Comparison of ENCODE assay signal across 13 cellular contexts in genomic region chr3:151382671-151383070, GRCh38. TPM values are rescaled to one million over a fixed set of nuclear protein-coding genes. Genes with fewer than 3 reads are reported as not detected.
DNase-seq lines count a peak whose midpoint lies in the region; ATAC-seq and TF ChIP-seq lines count a peak whose summit lies in the region.
"Had no signal": no experiment of that assay in that cellular context is flagged by ENCODE, and none has a peak within 500 bp of the region (broad histone marks: within the 10 kb centered on the region; RNA-seq: fewer than 3 reads in every experiment).

No MANE protein-coding gene starts in this region.

- no peaks in the 10 kb centered on the region for H3K4me1 Mint-ChIP-seq in activated naive CD8-positive, alpha-beta T cell treated with anti-CD3 and anti-CD28 coated beads for 36 hours

- peak overlapping the region; percentile 86 for H2AFZ ChIP-seq in ACC112 (ENCODE audit: low read length, unreplicated experiment)

- no peaks in the 10 kb centered on the region for H3K27me3 ChIP-seq in ACC112 (ENCODE audit: insufficient read depth, low read length)
- no peaks in the 10 kb centered on the region for H3K27me3 ChIP-seq in adipocyte (replicated peaks; ENCODE audit: control insufficient read depth, insufficient read depth, low read length)
- H3K27me3 ChIP-seq in heart right ventricle: no peaks in the 10 kb centered on the region
- H3K27me3 ChIP-seq: breast epithelium had no signal

- peak overlapping the region; percentile 78 for H3K9ac ChIP-seq in adipocyte (ENCODE audit: low read length)

- intact Hi-C loops in heart right ventricle (cut with DNase I): no loop called here

- no peak overlapping the region for H3K27ac Mint-ChIP-seq in activated naive CD8-positive, alpha-beta T cell treated with anti-CD3 and anti-CD28 coated beads for 36 hours
- H3K27ac Mint-ChIP-seq: T-helper 17 cell had no signal

- H3K4me3 ChIP-seq in ACC112 (ENCODE audit: low read depth, low read length): no peak overlapping the region
- H3K4me3 ChIP-seq in adipocyte (ENCODE audit: low read length): peak overlapping the region; percentile 81
- H3K4me3 ChIP-seq in heart right ventricle: no peak overlapping the region
- H3K4me3 ChIP-seq: lung had no signal

- no peaks in the 10 kb centered on the region for H3K36me3 ChIP-seq in ACC112 (ENCODE audit: insufficient read depth, low read length)
- H3K36me3 ChIP-seq in adipocyte (ENCODE audit: control insufficient read depth, insufficient read depth, low read length, severe bottlenecking): peaks cover 3% of the 10 kb centered on the region
- no peaks in the 10 kb centered on the region for H3K36me3 ChIP-seq in heart right ventricle
- H3K36me3 ChIP-seq: breast epithelium had no signal

- peak; percentile 31 for ATAC-seq in GM19452 (IDR thresholded peaks at IDR 0.05; ENCODE audit: unreplicated experiment)
- ATAC-seq in HG03139 (IDR thresholded peaks at IDR 0.05; ENCODE audit: unreplicated experiment): peak; percentile 34
- ATAC-seq in heart right ventricle: no peak
- ATAC-seq: sciatic nerve, T-helper 17 cell had no signal

- no peak overlapping the region for H3K4me3 Mint-ChIP-seq in activated naive CD8-positive, alpha-beta T cell treated with anti-CD3 and anti-CD28 coated beads for 36 hours
- H3K4me3 Mint-ChIP-seq: T-helper 17 cell had no signal

- no peaks in the 10 kb centered on the region for H3K27me3 Mint-ChIP-seq in activated naive CD8-positive, alpha-beta T cell treated with anti-CD3 and anti-CD28 coated beads for 36 hours

- no peaks in the 10 kb centered on the region for H3K9me3 Mint-ChIP-seq in activated naive CD8-positive, alpha-beta T cell treated with anti-CD3 and anti-CD28 coated beads for 36 hours

- TF ChIP-seq POLR2A in erythroblast (IDR thresholded peaks at IDR 0.05; ENCODE audit: low read length): no peak

- WGBS in heart right ventricle, 2 donors: 94 to 97% methylated on average over 5 of the region's 5 CpGs

- H3K4me1 ChIP-seq in ACC112 (ENCODE audit: control insufficient read depth, insufficient read depth, low read length, unreplicated experiment): peaks cover 15% of the 10 kb centered on the region
- peaks cover 27% of the 10 kb centered on the region for H3K4me1 ChIP-seq in adipocyte (ENCODE audit: control insufficient read depth, insufficient read depth, low read length)
- peaks cover 0 to 49% (median 0%) of the 10 kb centered on the region in 9 donors for H3K4me1 ChIP-seq in heart right ventricle
- H3K4me1 ChIP-seq: breast epithelium had no signal

- H3K27ac ChIP-seq in ACC112 (ENCODE audit: low read depth, low read length) (no peak overlapping the region), heart right ventricle (peak overlapping the region in 1 of 10 donors; percentile 29)
- H3K27ac ChIP-seq: breast epithelium had no signal

- H3K9me3 ChIP-seq in adipocyte (ENCODE audit: control insufficient read depth, low read length) (no peaks in the 10 kb centered on the region), heart right ventricle (no peaks in the 10 kb centered on the region)
- H3K9me3 ChIP-seq: breast epithelium had no signal

- DNase-seq in adipocyte (ENCODE audit: low read depth) (no peak), AG20443 (ENCODE audit: low spot score) (no peak), heart right ventricle (no peak), erythroblast (lab: John Stamatoyannopoulos, UW) (no peak)
- DNase-seq in activated naive CD8-positive, alpha-beta T cell treated with anti-CD3 and anti-CD28 coated beads for 36 hours: no peak
- DNase-seq: NCI-H345, T-helper 17 cell had no signal

- H3K79me2 ChIP-seq in ACC112 (ENCODE audit: control insufficient read depth, insufficient read depth, low read length, unreplicated experiment): no peaks in the 10 kb centered on the region

- no peaks in the 10 kb centered on the region for H3K36me3 Mint-ChIP-seq in activated naive CD8-positive, alpha-beta T cell treated with anti-CD3 and anti-CD28 coated beads for 36 hours

- TF ChIP-seq CTCF in heart right ventricle (IDR thresholded peaks at IDR 0.05): no peak

RNA-seq across cellular contexts. Expression of gene P2RY12, which starts 1.9 kb away (rescaled TPM):
- 1 to 10 TPM in 4 of 10 donors, under 1 TPM in 5, not detected in 1; 0.33 to 3.1 (median 0.81) TPM for total RNA-seq in heart right ventricle
- under 1 TPM; 0.33 to 0.37 TPM for polyA plus RNA-seq in heart right ventricle
- total RNA-seq in activated naive CD8-positive, alpha-beta T cell treated with anti-CD3 and anti-CD28 coated beads for 36 hours: not detected

RNA-seq across cellular contexts. Expression of gene P2RY13, which starts 53.3 kb away (rescaled TPM):
- total RNA-seq in heart right ventricle: 1 to 10 TPM in 2 of 10 donors, under 1 TPM in 8; 0.26 to 4.9 (median 0.44) TPM
- under 1 TPM; 0.14 to 0.15 TPM for polyA plus RNA-seq in heart right ventricle
- total RNA-seq in activated naive CD8-positive, alpha-beta T cell treated with anti-CD3 and anti-CD28 coated beads for 36 hours: not detected

Comparison
In these comparisons a context has a peak if more than half of its experiments do, and no peak if none do; other contexts are left out.
1. ATAC-seq: peak in GM19452 (single experiment) and HG03139 (single experiment); none in heart right ventricle (0 of 8).